In the genomic region with DNA sequence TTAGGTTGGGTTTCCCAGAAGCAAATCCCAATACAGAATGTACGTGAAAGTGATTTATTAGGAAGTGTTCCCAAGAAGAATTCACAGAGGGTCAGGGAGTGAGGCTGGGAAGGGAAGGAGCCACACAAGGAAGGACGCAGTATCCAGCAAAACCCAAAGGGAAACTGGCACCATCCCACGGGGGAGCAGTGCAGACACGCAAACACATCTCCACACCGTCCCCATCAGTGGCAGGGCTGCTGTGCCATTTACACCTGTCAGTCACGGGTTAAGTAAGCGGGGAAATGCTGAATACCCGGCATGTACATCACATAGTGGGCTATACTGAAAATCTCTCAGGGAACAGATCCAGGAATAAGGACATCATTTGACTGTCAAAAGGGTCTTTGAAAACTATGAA, we compare ENCODE assay signal across 32 cellular contexts.
"Had no signal": no experiment of that assay in that cellular context is flagged by ENCODE, and none has a peak within 500 bp of the region (broad histone marks: within the 10 kb centered on the region; RNA-seq: fewer than 3 reads in every experiment).

No MANE protein-coding gene starts in this region.

- ATAC-seq: heart right ventricle; left lobe of liver; mucosa of descending colon; sciatic nerve; stimulated activated effector memory CD8-positive, alpha-beta T cell treated with anti-CD3 and anti-CD28 coated beads, Interleukin-12 subunit alpha, Interleukin-12 subunit beta, amount 100 ng/mL, for 72 hours; upper lobe of right lung had no signal

- H3K27ac ChIP-seq: adrenal gland, ascending aorta, cardiac muscle cell, colonic mucosa, epithelial cell of prostate, esophagus squamous epithelium, heart right ventricle, lower lobe of right lung, ovary, skin epidermis, suprapubic skin, tibial artery, upper lobe of right lung had no signal

- H3K9me3 Mint-ChIP-seq: activated naive CD4-positive, alpha-beta T cell treated with anti-CD3 and anti-CD28 coated beads for 36 hours; activated naive CD8-positive, alpha-beta T cell treated with anti-CD3 and anti-CD28 coated beads for 36 hours; brain; nephron; stimulated activated effector memory CD8-positive, alpha-beta T cell treated with anti-CD3 and anti-CD28 coated beads, Interleukin-12 subunit alpha, Interleukin-12 subunit beta, amount 100 ng/mL, for 72 hours had no signal

- H3K4me3 Mint-ChIP-seq: activated naive CD4-positive, alpha-beta T cell treated with anti-CD3 and anti-CD28 coated beads for 36 hours; activated naive CD8-positive, alpha-beta T cell treated with anti-CD3 and anti-CD28 coated beads for 36 hours; brain; nephron; stimulated activated effector memory CD8-positive, alpha-beta T cell treated with anti-CD3 and anti-CD28 coated beads, Interleukin-12 subunit alpha, Interleukin-12 subunit beta, amount 100 ng/mL, for 72 hours had no signal

- H3K36me3 ChIP-seq: adrenal gland, ascending aorta, cardiac muscle cell, colonic mucosa, esophagus squamous epithelium, heart right ventricle, lower lobe of right lung, neutrophil, ovary, suprapubic skin, tibial artery, upper lobe of right lung had no signal

- DNase-seq: activated CD4-positive, alpha-beta T cell treated with anti-CD3 and anti-CD28 coated beads for 4 hours; activated CD4-positive, alpha-beta T cell treated with anti-CD3 and anti-CD28 coated beads, Interleukin-2, amount 50 U/mL, for 4 hours; activated effector memory CD4-positive, alpha-beta T cell treated with anti-CD3 and anti-CD28 coated beads, Interleukin-2, amount 50 U/mL, for 16 hours; activated naive CD4-positive, alpha-beta T cell treated with anti-CD3 and anti-CD28 coated beads for 36 hours; activated naive CD8-positive, alpha-beta T cell treated with anti-CD3 and anti-CD28 coated beads for 36 hours; adrenal gland; cerebellar nuclear complex; colonic mucosa; effector CD8-positive, alpha-beta T cell; esophagus squamous epithelium; foreskin melanocyte; heart right ventricle; lower lobe of right lung; mucosa of descending colon; ovary; stimulated activated CD4-positive, alpha-beta T cell treated with anti-CD3 and anti-CD28 coated beads, Interleukin-4, amount 100 ng/mL, for 24 hours; T-helper 2 cell; tibial artery; upper lobe of right lung had no signal

- H3K4me3 ChIP-seq: adrenal gland, ascending aorta, cardiac muscle cell, colonic mucosa, esophagus squamous epithelium, heart right ventricle, lower lobe of right lung, mucosa of descending colon, ovary, skin epidermis, suprapubic skin, tibial artery, upper lobe of right lung had no signal

- H3K27me3 Mint-ChIP-seq: activated naive CD8-positive, alpha-beta T cell treated with anti-CD3 and anti-CD28 coated beads for 36 hours; brain; progenitor cell of endocrine pancreas had no signal

- FAIRE-seq: endometrium had no signal

- H3K27ac Mint-ChIP-seq: activated naive CD4-positive, alpha-beta T cell treated with anti-CD3 and anti-CD28 coated beads for 36 hours; brain; nephron; progenitor cell of endocrine pancreas; stimulated activated effector memory CD8-positive, alpha-beta T cell treated with anti-CD3 and anti-CD28 coated beads, Interleukin-12 subunit alpha, Interleukin-12 subunit beta, amount 100 ng/mL, for 72 hours had no signal

- H3K36me3 Mint-ChIP-seq: brain; stimulated activated effector memory CD8-positive, alpha-beta T cell treated with anti-CD3 and anti-CD28 coated beads, Interleukin-12 subunit alpha, Interleukin-12 subunit beta, amount 100 ng/mL, for 72 hours had no signal

- H3K27me3 ChIP-seq: adrenal gland, ascending aorta, cardiac muscle cell, colonic mucosa, esophagus squamous epithelium, heart right ventricle, neutrophil, ovary, suprapubic skin, tibial artery, upper lobe of right lung had no signal

- H3K9me3 ChIP-seq: adrenal gland, ascending aorta, colonic mucosa, esophagus squamous epithelium, heart right ventricle, lower lobe of right lung, mucosa of descending colon, neutrophil, ovary, suprapubic skin, tibial artery, upper lobe of right lung had no signal

- H3K4me1 Mint-ChIP-seq: brain, nephron had no signal

- H3K4me1 ChIP-seq: adrenal gland, ascending aorta, colonic mucosa, esophagus squamous epithelium, lower lobe of right lung, suprapubic skin, tibial artery had no signal
